Comparison of ENCODE assay signal across 8 cellular contexts in genomic region chr19:40571005-40571318, GRCh38. TPM values are rescaled to one million over a fixed set of nuclear protein-coding genes. Genes with fewer than 3 reads are reported as not detected.
DNase-seq lines count a peak whose midpoint lies in the region; ATAC-seq and TF ChIP-seq lines count a peak whose summit lies in the region.

No MANE protein-coding gene starts in this region.

- CTCF ChIA-PET in activated CD4-positive, alpha-beta T cell treated with anti-CD3 and anti-CD28 coated beads for 36 hours (lab: Charles Lee): interaction anchor here (0.6 to 1.9 kb wide), 8 partner anchors 22 to 381 kb away, joined by 3 to 5 read pairs (median 3); no protein-coding TSS in a partner anchor
- CTCF ChIA-PET in WTC11 (lab: Charles Lee): interaction anchor here (0.5 to 3.0 kb wide), 35 partner anchors 8 to 1019 kb away, joined by 3 to 69 read pairs (median 6); partner anchors contain the start of genes BLVRB, COQ8B, LTBP4 and NUMBL
- CTCF ChIA-PET in HEK293T (lab: Yijun Ruan, JAX): interaction anchor here (0.8 to 1.5 kb wide), 8 partner anchors 14 to 107 kb away, joined by 3 to 8 read pairs (median 6); no protein-coding TSS in a partner anchor

- peak overlapping the region; percentile 7 to 11 for H3K4me3 ChIP-seq in foreskin fibroblast (ENCODE audit: low read depth in 1 of 2, low read length in 2 of 2)
- peak overlapping the region; percentile 20 to 35 for H3K4me3 ChIP-seq in stomach smooth muscle (ENCODE audit: low read length in 2 of 2)

- H3K27me3 ChIP-seq in stomach smooth muscle (ENCODE audit: control insufficient read depth in 1 of 2, insufficient read depth in 2 of 2, low read length in 2 of 2): peaks cover 13 to 19% of the 10 kb centered on the region in 2 donors

- H3K27me3 Mint-ChIP-seq in activated CD4-positive, alpha-beta T cell treated with anti-CD3 and anti-CD28 coated beads for 36 hours: peaks cover 18% of the 10 kb centered on the region
- peaks cover 73% of the 10 kb centered on the region for H3K27me3 Mint-ChIP-seq in WTC11 (ENCODE audit: low read depth)

- no peak overlapping the region for H3K9ac ChIP-seq in stomach smooth muscle (ENCODE audit: low read length in 2 of 2)

- no peaks in the 10 kb centered on the region for H3K9me3 Mint-ChIP-seq in activated CD4-positive, alpha-beta T cell treated with anti-CD3 and anti-CD28 coated beads for 36 hours (ENCODE audit: low read depth)
- peaks cover 4% of the 10 kb centered on the region for H3K9me3 Mint-ChIP-seq in WTC11

- H3K4me1 Mint-ChIP-seq in activated CD4-positive, alpha-beta T cell treated with anti-CD3 and anti-CD28 coated beads for 36 hours: peaks cover 13% of the 10 kb centered on the region
- peaks cover 18% of the 10 kb centered on the region for H3K4me1 Mint-ChIP-seq in WTC11

- ATAC-seq in activated CD4-positive, alpha-beta T cell treated with anti-CD3 and anti-CD28 coated beads for 36 hours: no peak
- no peak for ATAC-seq in WTC11

- H3K4me3 Mint-ChIP-seq in activated CD4-positive, alpha-beta T cell treated with anti-CD3 and anti-CD28 coated beads for 36 hours: peak overlapping the region; percentile 50
- peak overlapping the region; percentile 43 for H3K4me3 Mint-ChIP-seq in WTC11

- POLR2A ChIA-PET in activated CD4-positive, alpha-beta T cell treated with anti-CD3 and anti-CD28 coated beads for 36 hours (lab: Charles Lee): interaction anchor here (0.8 kb wide), 1 partner anchor 22 kb away, joined by 4 read pairs; no protein-coding TSS in a partner anchor
- POLR2A ChIA-PET in WTC11 (lab: Charles Lee): interaction anchor here (0.5 to 0.9 kb wide), 5 partner anchors 20 to 207 kb away, joined by 3 read pairs; partner anchors contain the start of genes BLVRB and RAB4B
- POLR2A ChIA-PET in HEK293T (lab: Yijun Ruan, JAX): interaction anchor here (0.8 to 1.7 kb wide), 7 partner anchors 12 to 34 kb away, joined by 3 to 5 read pairs (median 3); no protein-coding TSS in a partner anchor

- DNase-seq in activated CD4-positive, alpha-beta T cell treated with anti-CD3 and anti-CD28 coated beads for 36 hours: no peak
- DNase-seq in activated CD4-positive, alpha-beta T cell treated with anti-CD3 and anti-CD28 coated beads for 1 hour: no peak
- DNase-seq in WTC11 (ENCODE audit: low spot score) (no peak), foreskin fibroblast (no peak), NCI-H2107 treated with DMSO at 0.1 percent for 48 hours (lab: John Stamatoyannopoulos, UW; ENCODE audit: unreplicated experiment) (no peak), HEK293T (ENCODE audit: extremely low spot score) (no peak), NCI-H146 treated with DMSO at 0.1 percent for 48 hours (lab: John Stamatoyannopoulos, UW; ENCODE audit: unreplicated experiment) (no peak)

- no peaks in the 10 kb centered on the region for H3K9me3 ChIP-seq in stomach smooth muscle (ENCODE audit: control insufficient read depth in 2 of 2, low read length in 2 of 2)

- TF ChIP-seq CTCF in WTC11 (IDR thresholded peaks at IDR 0.05) (no peak), foreskin fibroblast (IDR thresholded peaks at IDR 0.05; ENCODE audit: low read depth, low read length) (no peak)

- H3K36me3 ChIP-seq in stomach smooth muscle (ENCODE audit: control insufficient read depth in 2 of 2, insufficient read depth in 2 of 2, low read length in 2 of 2): no peaks in the 10 kb centered on the region

- no peak overlapping the region for H3K27ac ChIP-seq in stomach smooth muscle (ENCODE audit: low read length)

- H3K4me1 ChIP-seq in stomach smooth muscle (ENCODE audit: control insufficient read depth, insufficient read depth, low read length): peaks cover 17% of the 10 kb centered on the region

- peak overlapping the region; percentile 7 for H3K27ac Mint-ChIP-seq in activated CD4-positive, alpha-beta T cell treated with anti-CD3 and anti-CD28 coated beads for 36 hours
- peak overlapping the region; percentile 92; the same call in 1 of the 2 replicates for H3K27ac Mint-ChIP-seq in WTC11

- no peaks in the 10 kb centered on the region for H3K36me3 Mint-ChIP-seq in activated CD4-positive, alpha-beta T cell treated with anti-CD3 and anti-CD28 coated beads for 36 hours (ENCODE audit: low read depth)
- H3K36me3 Mint-ChIP-seq in WTC11: 0 out of 2 replicates have a peak, but pooled peaks cover 3% of the 10 kb centered on the region

- intact Hi-C loops in activated CD4-positive, alpha-beta T cell treated with anti-CD3 and anti-CD28 coated beads for 36 hours (cut with DNase I, micrococcal nuclease): loop anchor here in 1 of 2 experiments (2.0 kb wide), 1 partner anchor 34 kb away; no protein-coding TSS in a partner anchor

TF ChIP-seq in WTC11, 78 proteins besides CTCF, POLR2A, EP300 and RAD21:
- TF ChIP-seq CREM (CRISPR knock-in tag; IDR thresholded peaks at IDR 0.05) (no peak), NR2C2 (CRISPR knock-in tag; IDR thresholded peaks at IDR 0.05) (no peak), ATF1 (CRISPR knock-in tag; IDR thresholded peaks at IDR 0.05) (no peak), CREB1 (CRISPR knock-in tag; IDR thresholded peaks at IDR 0.05) (no peak), ZBTB21 (CRISPR knock-in tag; IDR thresholded peaks at IDR 0.05; ENCODE audit: borderline replicate concordance) (no peak), IRF1 (CRISPR knock-in tag; IDR thresholded peaks at IDR 0.05) (no peak), ETV6 (CRISPR knock-in tag; IDR thresholded peaks at IDR 0.05) (no peak)

TF ChIP-seq in HEK293T, 16 proteins besides CTCF, POLR2A, EP300 and RAD21:
- TF ChIP-seq FOXK2 (IDR thresholded peaks at IDR 0.05): no peak
- no peak for TF ChIP-seq CTBP1 (IDR thresholded peaks at IDR 0.05; ENCODE audit: borderline replicate concordance)
- TF ChIP-seq HDGF (IDR thresholded peaks at IDR 0.05; ENCODE audit: borderline replicate concordance): no peak
TF ChIP-seq in HEK293T: peak in this region for 0.

RNA-seq across cellular contexts. Expression of gene SHKBP1, which starts 5.7 kb away (rescaled TPM):
- total RNA-seq in activated CD4-positive, alpha-beta T cell treated with anti-CD3 and anti-CD28 coated beads for 36 hours: 100 to 1,000 TPM; 100 to 155 TPM
- 71.7 to 82.1 TPM (median 76.9 TPM) in 3 replicates for total RNA-seq in WTC11 (2021)

RNA-seq across cellular contexts. Expression of gene LTBP4, which starts 30.2 kb away (rescaled TPM):
- 100 to 1,000 TPM; 142 to 145 TPM for total RNA-seq in activated CD4-positive, alpha-beta T cell treated with anti-CD3 and anti-CD28 coated beads for 36 hours
- total RNA-seq in WTC11 (2021): 125 to 168 TPM (median 166 TPM) in 3 replicates
